Comparison of ENCODE assay signal across 8 cellular contexts in genomic region chr6:164039954-164040375, GRCh38.
A peak's percentile ranks its signal among the peaks of the same experiment; 100 is the strongest.
DNase-seq lines count a peak whose midpoint lies in the region; ATAC-seq and TF ChIP-seq lines count a peak whose summit lies in the region.

No MANE protein-coding gene starts in this region.

- H3K27ac Mint-ChIP-seq in effector memory CD8-positive, alpha-beta T cell: no peak overlapping the region

- peak overlapping the region in 1 of 2 donors; percentile 54 for H3K4me3 Mint-ChIP-seq in effector memory CD8-positive, alpha-beta T cell

- peaks cover 0 to 6% of the 10 kb centered on the region in 2 donors for H3K9me3 Mint-ChIP-seq in effector memory CD8-positive, alpha-beta T cell

- DNase-seq in T-helper 22 cell (ENCODE audit: low read depth): peak; percentile 36
- DNase-seq in effector memory CD8-positive, alpha-beta T cell: peak; percentile 3 to 45 (median 10)
- peak; percentile 82 for DNase-seq in sciatic nerve (ENCODE audit: low spot score)
- no peak for DNase-seq in AG20443 (ENCODE audit: low spot score)
- DNase-seq in KG1 (lab: John Stamatoyannopoulos, UW): no peak

- no peaks in the 10 kb centered on the region for H3K4me1 Mint-ChIP-seq in effector memory CD8-positive, alpha-beta T cell (ENCODE audit: low read depth in 2 of 2)

- peak; percentile 49 for TF ChIP-seq CTCF in GM12873 (IDR thresholded peaks at IDR 0.05; ENCODE audit: insufficient read depth, low read depth, low read length, missing control alignments)

- peaks cover 3% of the 10 kb centered on the region for H3K36me3 Mint-ChIP-seq in effector memory CD8-positive, alpha-beta T cell (ENCODE audit: insufficient read depth)

- H3K27me3 Mint-ChIP-seq in effector memory CD8-positive, alpha-beta T cell: peaks cover 7 to 11% of the 10 kb centered on the region in 2 donors

- ATAC-seq in effector memory CD8-positive, alpha-beta T cell (replicated peaks): peak; percentile 52
- ATAC-seq in sciatic nerve (peak; percentile 67), GM18519 (IDR thresholded peaks at IDR 0.05; ENCODE audit: low FRiP score, unreplicated experiment) (no peak), HG02798 (IDR thresholded peaks at IDR 0.05; ENCODE audit: poor library complexity, unreplicated experiment) (no peak)

- intact Hi-C loops in sciatic nerve (cut with DNase I): no loop called here

Comparison
In these comparisons a context has a peak if more than half of its experiments do, and no peak if none do; other contexts are left out.
1. DNase-seq: peak in T-helper 22 cell (single experiment), effector memory CD8-positive, alpha-beta T cell (3 of 3) and sciatic nerve (single experiment); none in AG20443 (single experiment) and KG1 (single experiment).
2. ATAC-seq: peak in effector memory CD8-positive, alpha-beta T cell (single experiment) and sciatic nerve (single experiment); none in GM18519 (single experiment) and HG02798 (single experiment).